ENCODE assay signal across 28 cellular contexts in the genomic region with DNA sequence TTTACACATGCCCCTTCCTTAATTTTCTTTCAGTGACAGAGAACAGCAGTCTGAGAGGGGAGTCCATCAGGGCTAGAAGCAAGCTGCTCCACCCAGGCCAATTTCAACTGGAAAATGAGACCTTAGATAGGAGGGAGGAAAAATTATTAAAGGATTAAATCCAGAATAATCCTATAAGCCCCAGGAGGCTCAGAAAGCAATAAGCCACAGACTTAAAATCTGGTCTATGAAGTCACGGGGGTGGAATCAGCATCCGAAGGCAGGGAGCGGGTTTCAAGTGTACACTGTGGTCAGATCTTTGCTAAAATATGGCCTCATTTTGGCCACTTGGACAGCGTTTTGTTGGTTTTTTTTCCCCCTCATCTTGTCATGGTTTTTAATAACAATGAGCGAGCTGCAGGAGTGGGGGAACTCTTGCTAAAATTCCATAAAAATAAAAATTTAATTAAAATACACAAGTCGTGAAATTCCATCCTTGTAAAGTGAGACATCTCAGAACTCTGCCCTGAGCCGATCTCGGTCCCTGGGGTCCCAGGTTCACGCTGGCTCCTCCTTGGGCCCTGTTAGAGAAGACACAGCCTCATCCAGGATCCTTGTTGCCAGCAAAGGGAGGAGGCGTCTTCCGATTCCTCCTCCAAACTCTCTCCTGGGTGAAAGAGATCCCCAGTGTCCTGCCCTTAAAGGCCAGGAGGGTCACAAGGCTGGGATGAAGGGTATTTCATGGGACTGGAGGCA. TPM values are rescaled to one million over a fixed set of nuclear protein-coding genes. Genes with fewer than 3 reads are reported as not detected.
DNase-seq lines count a peak whose midpoint lies in the region; ATAC-seq, FAIRE-seq and TF ChIP-seq lines count a peak whose summit lies in the region.
"Had no signal": no experiment of that assay in that cellular context is flagged by ENCODE, and none has a peak within 500 bp of the region (broad histone marks: within the 10 kb centered on the region; RNA-seq: fewer than 3 reads in every experiment).

No MANE protein-coding gene starts in this region.

- H3K27me3 Mint-ChIP-seq in brain (no peaks in the 10 kb centered on the region), neural progenitor cell (ENCODE audit: insufficient read depth, low read depth) (peaks cover 11% of the 10 kb centered on the region)

- H3K79me2 ChIP-seq in neural progenitor cell (ENCODE audit: low read depth), result no peaks in the 10 kb centered on the region

- H3K27ac ChIP-seq in right atrium auricular region (peak overlapping the region; percentile 21 to 23), neural progenitor cell (no peak overlapping the region), tibial nerve (peak overlapping the region; percentile 13 to 48 (median 30))

- no peak for TF ChIP-seq POLR2A in tibial nerve (IDR thresholded peaks at IDR 0.05)

- peak overlapping the region in 1 of 5 experiments; percentile 20 for H3K4me3 Mint-ChIP-seq in brain
- no peak overlapping the region for H3K4me3 Mint-ChIP-seq in neural progenitor cell
- H3K4me3 Mint-ChIP-seq: CD4-positive, alpha-beta T cell; HFFc6 had no signal

- H4K20me1 ChIP-seq in neural progenitor cell (ENCODE audit: low read depth), result no peaks in the 10 kb centered on the region

- 68 to 72% methylated on average over 11 of the region's 11 CpGs for WGBS in tibial nerve, 2 donors

- TF ChIP-seq EP300 in tibial nerve (IDR thresholded peaks at IDR 0.05), result no peak

- peaks cover 7% of the 10 kb centered on the region for H3F3A ChIP-seq in neural progenitor cell (ENCODE audit: low read depth)

- H3K4me2 ChIP-seq in neural progenitor cell, result no peak overlapping the region
- H3K4me2 ChIP-seq: SK-N-SH had no signal

- DNase-seq in right atrium auricular region (ENCODE audit: low spot score) (no peak), left ventricle myocardium superior (no peak), neural progenitor cell (ENCODE audit: low spot score) (no peak), tibial nerve (ENCODE audit: low spot score in 2 of 2) (no peak), urothelium cell line (ENCODE audit: low spot score) (no peak), inferior parietal cortex (ENCODE audit: extremely low spot score) (no peak), GDM1 (lab: John Stamatoyannopoulos, UW) (no peak)
- DNase-seq: 8988T; BE2C; Caco-2; CD4-positive, alpha-beta T cell; DMS53; EL; H7; HFFc6; Kasumi-1; MG63; NCI-H1048; NCI-H1436; NCI-H2029 treated with DMSO at 0.1 percent for 48 hours; NCI-H2171; NCI-H69; NK-92 treated with Interleukin-12 subunit alpha and Interleukin-12 subunit beta, amount 100 ng/mL, for 24 hours; SK-N-SH had no signal

- intact Hi-C loops in left ventricle myocardium superior (cut with micrococcal nuclease), result no loop called here

- no peak for TF ChIP-seq CTCF in right atrium auricular region (IDR thresholded peaks at IDR 0.05)
- TF ChIP-seq CTCF in brain (conservative IDR thresholded peaks at IDR 0.05), result no peak
- no peak for TF ChIP-seq CTCF in neural progenitor cell (IDR thresholded peaks at IDR 0.05)
- no peak for TF ChIP-seq CTCF in tibial nerve (IDR thresholded peaks at IDR 0.05)

- no peak overlapping the region for H3K9ac ChIP-seq in neural progenitor cell
- H3K9ac ChIP-seq: SK-N-SH had no signal

- no peaks in the 10 kb centered on the region for H3K9me3 ChIP-seq in right atrium auricular region
- no peaks in the 10 kb centered on the region for H3K9me3 ChIP-seq in neural progenitor cell (ENCODE audit: low read depth)
- H3K9me3 ChIP-seq in tibial nerve, result no peaks in the 10 kb centered on the region
- H3K9me3 ChIP-seq: BE2C, Caco-2, MG63, SK-N-SH had no signal

- ATAC-seq in left ventricle myocardium superior, result no peak
- ATAC-seq: Right ventricle myocardium inferior had no signal

- H3K4me1 Mint-ChIP-seq in brain (peaks cover 41% of the 10 kb centered on the region), neural progenitor cell (peaks cover 36% of the 10 kb centered on the region)

- H3K4me3 ChIP-seq in right atrium auricular region (no peak overlapping the region), neural progenitor cell (no peak overlapping the region), tibial nerve (no peak overlapping the region)
- H3K4me3 ChIP-seq: MG63 had no signal

- H3K4me1 ChIP-seq in right atrium auricular region (peaks cover 0 to 18% of the 10 kb centered on the region in 2 donors), neural progenitor cell (peaks cover 8% of the 10 kb centered on the region), tibial nerve (peaks cover 0 to 33% (median 2%) of the 10 kb centered on the region in 4 donors)
- H3K4me1 ChIP-seq: BE2C had no signal

- no peaks in the 10 kb centered on the region for H3K36me3 Mint-ChIP-seq in brain
- H3K36me3 Mint-ChIP-seq in neural progenitor cell, result no peaks in the 10 kb centered on the region

- H3K36me3 ChIP-seq in right atrium auricular region (no peaks in the 10 kb centered on the region), neural progenitor cell (no peaks in the 10 kb centered on the region), tibial nerve (no peaks in the 10 kb centered on the region)
- H3K36me3 ChIP-seq: BE2C, MG63 had no signal

- H3K27ac Mint-ChIP-seq in brain (peak overlapping the region in 3 of 5 experiments; percentile 91 to 93 (median 92)), neural progenitor cell (peak overlapping the region; percentile 66)
- H3K27ac Mint-ChIP-seq: CD4-positive, alpha-beta T cell; HFFc6 had no signal

- FAIRE-seq in urothelium cell line (lab: Jason Lieb, UNC), result no peak
- FAIRE-seq: RCC 7860 had no signal

- H3K27me3 ChIP-seq in right atrium auricular region (no peaks in the 10 kb centered on the region), neural progenitor cell (no peaks in the 10 kb centered on the region), tibial nerve (no peaks in the 10 kb centered on the region)
- H3K27me3 ChIP-seq: BE2C, MG63 had no signal

- no peak overlapping the region for H2AFZ ChIP-seq in neural progenitor cell (replicated peaks)

- H3K9me3 Mint-ChIP-seq in brain, result no peaks in the 10 kb centered on the region
- no peaks in the 10 kb centered on the region for H3K9me3 Mint-ChIP-seq in neural progenitor cell
- H3K9me3 Mint-ChIP-seq: CD4-positive, alpha-beta T cell; HFFc6 had no signal

RNA-seq across cellular contexts. Expression of a gene that starts 51.7 kb away (rescaled TPM):
- 1 to 10 TPM; 3.1 to 5.0 TPM for total RNA-seq in right atrium auricular region
- 0.37 TPM for total RNA-seq in left ventricle myocardium superior
- 1.3 TPM for polyA plus RNA-seq in brain (ENCODE audit: insufficient read depth, low read depth, low replicate concordance)
- total RNA-seq in neural progenitor cell (ENCODE audit: low replicate concordance), result 1.1 and 5.9 TPM in 2 replicates
- total RNA-seq in tibial nerve, result 1 to 10 TPM; 1.5 to 5.1 (median 3.8) TPM
- total RNA-seq: CD4-positive, alpha-beta T cell; OCI-LY7 had no signal
